Comparison of ENCODE assay signal across 1 cellular context in the genomic region with DNA sequence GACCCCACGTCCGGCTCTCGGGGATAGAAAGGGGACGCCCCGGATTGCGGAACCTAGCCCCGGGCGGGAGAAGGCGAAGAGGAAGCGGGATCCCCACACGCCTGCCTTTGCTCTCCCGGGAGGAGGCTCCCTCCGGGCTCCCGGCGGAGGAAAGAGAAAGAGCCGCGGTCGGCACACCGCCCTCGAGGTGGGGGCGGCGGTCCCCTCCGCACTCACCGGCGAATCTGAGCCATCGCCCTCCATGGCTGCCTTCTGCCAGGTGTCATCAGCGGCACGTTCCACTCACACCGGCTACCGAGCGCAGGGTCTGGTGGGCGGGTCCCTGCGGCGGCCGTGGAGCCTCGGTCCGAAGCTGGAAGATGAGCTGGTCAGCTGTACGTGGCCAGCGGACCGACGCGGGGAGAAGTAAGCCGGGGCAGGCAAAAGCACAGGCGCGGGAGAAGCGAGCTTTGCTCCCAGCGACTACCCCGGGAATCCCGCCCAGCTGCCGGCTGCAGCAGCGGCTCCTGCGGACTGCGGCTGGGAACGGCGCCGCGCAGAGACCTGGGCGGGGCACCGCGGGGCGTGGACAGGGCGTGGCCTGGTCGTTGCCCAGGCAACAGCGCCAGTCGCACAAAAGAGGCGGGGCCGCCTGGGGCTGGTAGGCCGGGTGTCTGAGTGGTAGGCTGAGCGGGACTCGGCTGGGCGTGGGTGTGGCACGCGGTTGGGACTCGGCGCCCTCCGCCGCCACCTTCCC.
A peak's percentile ranks its signal among the peaks of the same experiment; 100 is the strongest.
TF ChIP-seq lines count a peak whose summit lies in the region.

A gene with protein sequence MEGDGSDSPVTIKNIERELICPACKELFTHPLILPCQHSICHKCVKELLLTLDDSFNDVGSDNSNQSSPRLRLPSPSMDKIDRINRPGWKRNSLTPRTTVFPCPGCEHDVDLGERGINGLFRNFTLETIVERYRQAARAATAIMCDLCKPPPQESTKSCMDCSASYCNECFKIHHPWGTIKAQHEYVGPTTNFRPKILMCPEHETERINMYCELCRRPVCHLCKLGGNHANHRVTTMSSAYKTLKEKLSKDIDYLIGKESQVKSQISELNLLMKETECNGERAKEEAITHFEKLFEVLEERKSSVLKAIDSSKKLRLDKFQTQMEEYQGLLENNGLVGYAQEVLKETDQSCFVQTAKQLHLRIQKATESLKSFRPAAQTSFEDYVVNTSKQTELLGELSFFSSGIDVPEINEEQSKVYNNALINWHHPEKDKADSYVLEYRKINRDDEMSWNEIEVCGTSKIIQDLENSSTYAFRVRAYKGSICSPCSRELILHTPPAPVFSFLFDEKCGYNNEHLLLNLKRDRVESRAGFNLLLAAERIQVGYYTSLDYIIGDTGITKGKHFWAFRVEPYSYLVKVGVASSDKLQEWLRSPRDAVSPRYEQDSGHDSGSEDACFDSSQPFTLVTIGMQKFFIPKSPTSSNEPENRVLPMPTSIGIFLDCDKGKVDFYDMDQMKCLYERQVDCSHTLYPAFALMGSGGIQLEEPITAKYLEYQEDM (minus strand): TSS at position 517 of the 736 bp plus-strand sequence. CDS start 274 bp downstream, at position 243.

TF ChIP-seq in HepG2, 621 proteins besides CTCF, POLR2A, EP300 and RAD21 (continued from another document and continues in another):
- TF ChIP-seq, protein P1, sequence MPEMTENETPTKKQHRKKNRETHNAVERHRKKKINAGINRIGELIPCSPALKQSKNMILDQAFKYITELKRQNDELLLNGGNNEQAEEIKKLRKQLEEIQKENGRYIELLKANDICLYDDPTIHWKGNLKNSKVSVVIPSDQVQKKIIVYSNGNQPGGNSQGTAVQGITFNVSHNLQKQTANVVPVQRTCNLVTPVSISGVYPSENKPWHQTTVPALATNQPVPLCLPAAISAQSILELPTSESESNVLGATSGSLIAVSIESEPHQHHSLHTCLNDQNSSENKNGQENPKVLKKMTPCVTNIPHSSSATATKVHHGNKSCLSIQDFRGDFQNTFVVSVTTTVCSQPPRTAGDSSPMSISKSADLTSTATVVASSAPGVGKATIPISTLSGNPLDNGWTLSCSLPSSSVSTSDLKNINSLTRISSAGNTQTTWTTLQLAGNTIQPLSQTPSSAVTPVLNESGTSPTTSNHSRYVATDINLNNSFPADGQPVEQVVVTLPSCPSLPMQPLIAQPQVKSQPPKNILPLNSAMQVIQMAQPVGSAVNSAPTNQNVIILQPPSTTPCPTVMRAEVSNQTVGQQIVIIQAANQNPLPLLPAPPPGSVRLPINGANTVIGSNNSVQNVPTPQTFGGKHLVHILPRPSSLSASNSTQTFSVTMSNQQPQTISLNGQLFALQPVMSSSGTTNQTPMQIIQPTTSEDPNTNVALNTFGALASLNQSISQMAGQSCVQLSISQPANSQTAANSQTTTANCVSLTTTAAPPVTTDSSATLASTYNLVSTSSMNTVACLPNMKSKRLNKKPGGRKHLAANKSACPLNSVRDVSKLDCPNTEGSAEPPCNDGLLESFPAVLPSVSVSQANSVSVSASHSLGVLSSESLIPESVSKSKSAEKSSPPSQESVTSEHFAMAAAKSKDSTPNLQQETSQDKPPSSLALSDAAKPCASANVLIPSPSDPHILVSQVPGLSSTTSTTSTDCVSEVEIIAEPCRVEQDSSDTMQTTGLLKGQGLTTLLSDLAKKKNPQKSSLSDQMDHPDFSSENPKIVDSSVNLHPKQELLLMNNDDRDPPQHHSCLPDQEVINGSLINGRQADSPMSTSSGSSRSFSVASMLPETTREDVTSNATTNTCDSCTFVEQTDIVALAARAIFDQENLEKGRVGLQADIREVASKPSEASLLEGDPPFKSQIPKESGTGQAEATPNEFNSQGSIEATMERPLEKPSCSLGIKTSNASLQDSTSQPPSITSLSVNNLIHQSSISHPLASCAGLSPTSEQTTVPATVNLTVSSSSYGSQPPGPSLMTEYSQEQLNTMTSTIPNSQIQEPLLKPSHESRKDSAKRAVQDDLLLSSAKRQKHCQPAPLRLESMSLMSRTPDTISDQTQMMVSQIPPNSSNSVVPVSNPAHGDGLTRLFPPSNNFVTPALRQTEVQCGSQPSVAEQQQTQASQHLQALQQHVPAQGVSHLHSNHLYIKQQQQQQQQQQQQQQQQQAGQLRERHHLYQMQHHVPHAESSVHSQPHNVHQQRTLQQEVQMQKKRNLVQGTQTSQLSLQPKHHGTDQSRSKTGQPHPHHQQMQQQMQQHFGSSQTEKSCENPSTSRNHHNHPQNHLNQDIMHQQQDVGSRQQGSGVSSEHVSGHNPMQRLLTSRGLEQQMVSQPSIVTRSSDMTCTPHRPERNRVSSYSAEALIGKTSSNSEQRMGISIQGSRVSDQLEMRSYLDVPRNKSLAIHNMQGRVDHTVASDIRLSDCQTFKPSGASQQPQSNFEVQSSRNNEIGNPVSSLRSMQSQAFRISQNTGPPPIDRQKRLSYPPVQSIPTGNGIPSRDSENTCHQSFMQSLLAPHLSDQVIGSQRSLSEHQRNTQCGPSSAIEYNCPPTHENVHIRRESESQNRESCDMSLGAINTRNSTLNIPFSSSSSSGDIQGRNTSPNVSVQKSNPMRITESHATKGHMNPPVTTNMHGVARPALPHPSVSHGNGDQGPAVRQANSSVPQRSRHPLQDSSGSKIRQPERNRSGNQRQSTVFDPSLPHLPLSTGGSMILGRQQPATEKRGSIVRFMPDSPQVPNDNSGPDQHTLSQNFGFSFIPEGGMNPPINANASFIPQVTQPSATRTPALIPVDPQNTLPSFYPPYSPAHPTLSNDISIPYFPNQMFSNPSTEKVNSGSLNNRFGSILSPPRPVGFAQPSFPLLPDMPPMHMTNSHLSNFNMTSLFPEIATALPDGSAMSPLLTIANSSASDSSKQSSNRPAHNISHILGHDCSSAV (CRISPR knock-in tag; IDR thresholded peaks at IDR 0.05; ENCODE audit: borderline replicate concordance), result no peak
- TF ChIP-seq HNF4A (CRISPR knock-in tag; IDR thresholded peaks at IDR 0.05) (peak; percentile 56), TP53 (CRISPR knock-in tag; conservative IDR thresholded peaks at IDR 0.05) (no peak), PPARG (CRISPR knock-in tag; conservative IDR thresholded peaks at IDR 0.05) (no peak), ZNF883 (CRISPR knock-in tag; IDR thresholded peaks at IDR 0.05; ENCODE audit: not compliant biosample characterization) (no peak), SALL2 (CRISPR knock-in tag; IDR thresholded peaks at IDR 0.05) (peak; percentile 29; the same call in 1 of the 2 replicates), ZBTB7B (CRISPR knock-in tag; IDR thresholded peaks at IDR 0.05) (no peak), MXI1 (IDR thresholded peaks at IDR 0.05; ENCODE audit: borderline replicate concordance, low read depth, low read length) (peak; percentile 92; the same call in 2 of the 3 replicates), ELF4 (CRISPR knock-in tag; IDR thresholded peaks at IDR 0.05; ENCODE audit: borderline replicate concordance) (no peak), MEF2D (CRISPR knock-in tag; IDR thresholded peaks at IDR 0.05) (no peak), MYC (CRISPR knock-in tag; IDR thresholded peaks at IDR 0.05; ENCODE audit: borderline replicate concordance) (peak; percentile 56; the same call in 1 of the 2 replicates), ZNF205 (CRISPR knock-in tag; IDR thresholded peaks at IDR 0.05) (no peak; the same call in 1 of the 2 replicates), ZNF670 (CRISPR knock-in tag; IDR thresholded peaks at IDR 0.05; ENCODE audit: borderline replicate concordance) (no peak; the same call in 1 of the 2 replicates), ZNF747 (CRISPR knock-in tag; IDR thresholded peaks at IDR 0.05; ENCODE audit: borderline replicate concordance) (peak; percentile 87), ZNF781 (CRISPR knock-in tag; IDR thresholded peaks at IDR 0.05; ENCODE audit: borderline replicate concordance, not compliant biosample characterization) (peak; percentile 85), GATAD2A (CRISPR knock-in tag; IDR thresholded peaks at IDR 0.05) (0 out of 2 replicates have a peak, but pooled peaks have one; percentile 40), ZNF343 (CRISPR knock-in tag; IDR thresholded peaks at IDR 0.05) (peak; percentile 63; the same call in 1 of the 2 replicates), HMGA1 (CRISPR knock-in tag; conservative IDR thresholded peaks at IDR 0.05) (no peak), SAFB2 (CRISPR knock-in tag; IDR thresholded peaks at IDR 0.05; ENCODE audit: borderline replicate concordance, low read depth) (no peak; the same call in 1 of the 2 replicates), ESRRA (CRISPR knock-in tag; IDR thresholded peaks at IDR 0.05; ENCODE audit: low read depth) (no peak), ATAD3A (CRISPR knock-in tag; IDR thresholded peaks at IDR 0.05) (no peak), KDM2A (CRISPR knock-in tag; IDR thresholded peaks at IDR 0.05; ENCODE audit: borderline replicate concordance, low read depth) (peak; percentile 82), NCOA2 (CRISPR knock-in tag; IDR thresholded peaks at IDR 0.05) (peak; percentile 12; the same call in 1 of the 2 replicates), ZSCAN25 (CRISPR knock-in tag; IDR thresholded peaks at IDR 0.05) (no peak; the same call in 1 of the 2 replicates), ZNF180 (CRISPR knock-in tag; IDR thresholded peaks at IDR 0.05; ENCODE audit: borderline replicate concordance, low read depth) (no peak), HNRNPUL1 (IDR thresholded peaks at IDR 0.05; ENCODE audit: low read depth, low read length) (no peak)
- TF ChIP-seq, protein P2, sequence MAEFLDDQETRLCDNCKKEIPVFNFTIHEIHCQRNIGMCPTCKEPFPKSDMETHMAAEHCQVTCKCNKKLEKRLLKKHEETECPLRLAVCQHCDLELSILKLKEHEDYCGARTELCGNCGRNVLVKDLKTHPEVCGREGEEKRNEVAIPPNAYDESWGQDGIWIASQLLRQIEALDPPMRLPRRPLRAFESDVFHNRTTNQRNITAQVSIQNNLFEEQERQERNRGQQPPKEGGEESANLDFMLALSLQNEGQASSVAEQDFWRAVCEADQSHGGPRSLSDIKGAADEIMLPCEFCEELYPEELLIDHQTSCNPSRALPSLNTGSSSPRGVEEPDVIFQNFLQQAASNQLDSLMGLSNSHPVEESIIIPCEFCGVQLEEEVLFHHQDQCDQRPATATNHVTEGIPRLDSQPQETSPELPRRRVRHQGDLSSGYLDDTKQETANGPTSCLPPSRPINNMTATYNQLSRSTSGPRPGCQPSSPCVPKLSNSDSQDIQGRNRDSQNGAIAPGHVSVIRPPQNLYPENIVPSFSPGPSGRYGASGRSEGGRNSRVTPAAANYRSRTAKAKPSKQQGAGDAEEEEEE (CRISPR knock-in tag; IDR thresholded peaks at IDR 0.05; ENCODE audit: borderline replicate concordance), result no peak
- TF ChIP-seq, protein P3, sequence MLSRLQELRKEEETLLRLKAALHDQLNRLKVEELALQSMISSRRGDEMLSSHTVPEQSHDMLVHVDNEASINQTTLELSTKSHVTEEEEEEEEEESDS (CRISPR knock-in tag; IDR thresholded peaks at IDR 0.05; ENCODE audit: borderline replicate concordance), result no peak
- TF ChIP-seq, protein P4, sequence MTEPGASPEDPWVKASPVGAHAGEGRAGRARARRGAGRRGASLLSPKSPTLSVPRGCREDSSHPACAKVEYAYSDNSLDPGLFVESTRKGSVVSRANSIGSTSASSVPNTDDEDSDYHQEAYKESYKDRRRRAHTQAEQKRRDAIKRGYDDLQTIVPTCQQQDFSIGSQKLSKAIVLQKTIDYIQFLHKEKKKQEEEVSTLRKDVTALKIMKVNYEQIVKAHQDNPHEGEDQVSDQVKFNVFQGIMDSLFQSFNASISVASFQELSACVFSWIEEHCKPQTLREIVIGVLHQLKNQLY (CRISPR knock-in tag; IDR thresholded peaks at IDR 0.05), result no peak
- TF ChIP-seq, protein P5, sequence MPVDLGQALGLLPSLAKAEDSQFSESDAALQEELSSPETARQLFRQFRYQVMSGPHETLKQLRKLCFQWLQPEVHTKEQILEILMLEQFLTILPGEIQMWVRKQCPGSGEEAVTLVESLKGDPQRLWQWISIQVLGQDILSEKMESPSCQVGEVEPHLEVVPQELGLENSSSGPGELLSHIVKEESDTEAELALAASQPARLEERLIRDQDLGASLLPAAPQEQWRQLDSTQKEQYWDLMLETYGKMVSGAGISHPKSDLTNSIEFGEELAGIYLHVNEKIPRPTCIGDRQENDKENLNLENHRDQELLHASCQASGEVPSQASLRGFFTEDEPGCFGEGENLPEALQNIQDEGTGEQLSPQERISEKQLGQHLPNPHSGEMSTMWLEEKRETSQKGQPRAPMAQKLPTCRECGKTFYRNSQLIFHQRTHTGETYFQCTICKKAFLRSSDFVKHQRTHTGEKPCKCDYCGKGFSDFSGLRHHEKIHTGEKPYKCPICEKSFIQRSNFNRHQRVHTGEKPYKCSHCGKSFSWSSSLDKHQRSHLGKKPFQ (CRISPR knock-in tag; IDR thresholded peaks at IDR 0.05; ENCODE audit: insufficient replicate concordance), result no peak
- TF ChIP-seq, protein P6, sequence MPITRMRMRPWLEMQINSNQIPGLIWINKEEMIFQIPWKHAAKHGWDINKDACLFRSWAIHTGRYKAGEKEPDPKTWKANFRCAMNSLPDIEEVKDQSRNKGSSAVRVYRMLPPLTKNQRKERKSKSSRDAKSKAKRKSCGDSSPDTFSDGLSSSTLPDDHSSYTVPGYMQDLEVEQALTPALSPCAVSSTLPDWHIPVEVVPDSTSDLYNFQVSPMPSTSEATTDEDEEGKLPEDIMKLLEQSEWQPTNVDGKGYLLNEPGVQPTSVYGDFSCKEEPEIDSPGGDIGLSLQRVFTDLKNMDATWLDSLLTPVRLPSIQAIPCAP (CRISPR knock-in tag; IDR thresholded peaks at IDR 0.05; ENCODE audit: low read depth), result no peak
- TF ChIP-seq, protein P7, sequence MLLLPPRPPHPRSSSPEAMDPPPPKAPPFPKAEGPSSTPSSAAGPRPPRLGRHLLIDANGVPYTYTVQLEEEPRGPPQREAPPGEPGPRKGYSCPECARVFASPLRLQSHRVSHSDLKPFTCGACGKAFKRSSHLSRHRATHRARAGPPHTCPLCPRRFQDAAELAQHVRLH (CRISPR knock-in tag; IDR thresholded peaks at IDR 0.05; ENCODE audit: borderline replicate concordance, low read depth), result peak; percentile 88; the same call in 1 of the 2 replicates
- TF ChIP-seq, protein P8, sequence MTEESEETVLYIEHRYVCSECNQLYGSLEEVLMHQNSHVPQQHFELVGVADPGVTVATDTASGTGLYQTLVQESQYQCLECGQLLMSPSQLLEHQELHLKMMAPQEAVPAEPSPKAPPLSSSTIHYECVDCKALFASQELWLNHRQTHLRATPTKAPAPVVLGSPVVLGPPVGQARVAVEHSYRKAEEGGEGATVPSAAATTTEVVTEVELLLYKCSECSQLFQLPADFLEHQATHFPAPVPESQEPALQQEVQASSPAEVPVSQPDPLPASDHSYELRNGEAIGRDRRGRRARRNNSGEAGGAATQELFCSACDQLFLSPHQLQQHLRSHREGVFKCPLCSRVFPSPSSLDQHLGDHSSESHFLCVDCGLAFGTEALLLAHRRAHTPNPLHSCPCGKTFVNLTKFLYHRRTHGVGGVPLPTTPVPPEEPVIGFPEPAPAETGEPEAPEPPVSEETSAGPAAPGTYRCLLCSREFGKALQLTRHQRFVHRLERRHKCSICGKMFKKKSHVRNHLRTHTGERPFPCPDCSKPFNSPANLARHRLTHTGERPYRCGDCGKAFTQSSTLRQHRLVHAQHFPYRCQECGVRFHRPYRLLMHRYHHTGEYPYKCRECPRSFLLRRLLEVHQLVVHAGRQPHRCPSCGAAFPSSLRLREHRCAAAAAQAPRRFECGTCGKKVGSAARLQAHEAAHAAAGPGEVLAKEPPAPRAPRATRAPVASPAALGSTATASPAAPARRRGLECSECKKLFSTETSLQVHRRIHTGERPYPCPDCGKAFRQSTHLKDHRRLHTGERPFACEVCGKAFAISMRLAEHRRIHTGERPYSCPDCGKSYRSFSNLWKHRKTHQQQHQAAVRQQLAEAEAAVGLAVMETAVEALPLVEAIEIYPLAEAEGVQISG (CRISPR knock-in tag; IDR thresholded peaks at IDR 0.05), result no peak
